Comparison of ENCODE assay signal across 13 cellular contexts in the genomic region with DNA sequence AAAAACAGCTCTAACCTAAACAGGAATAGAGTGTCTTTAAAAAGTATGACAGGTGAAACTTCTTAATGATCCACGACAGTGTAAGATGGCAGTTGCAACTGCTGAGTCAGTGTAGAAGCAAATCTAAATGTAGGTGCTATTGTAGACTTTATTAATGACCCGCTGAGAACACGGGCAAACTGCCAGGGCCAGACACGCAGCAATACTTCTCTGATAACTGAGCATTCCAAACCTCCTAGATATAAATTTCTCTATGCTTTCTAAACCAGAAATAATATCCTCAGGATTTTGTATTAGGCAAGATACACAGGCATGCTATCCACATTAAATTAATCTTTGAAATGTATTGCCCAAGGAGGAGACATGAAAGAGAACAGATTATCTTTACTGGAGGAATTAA.
A peak's percentile ranks its signal among the peaks of the same experiment; 100 is the strongest.
DNase-seq lines count a peak whose midpoint lies in the region; ATAC-seq and TF ChIP-seq lines count a peak whose summit lies in the region.
"Had no signal": no experiment of that assay in that cellular context is flagged by ENCODE, and none has a peak within 500 bp of the region (broad histone marks: within the 10 kb centered on the region; RNA-seq: fewer than 3 reads in every experiment).

No MANE protein-coding gene starts in this region.

- no peak for ATAC-seq in GM18520 (IDR thresholded peaks at IDR 0.05; ENCODE audit: unreplicated experiment)
- ATAC-seq: GM12878 had no signal

- TF ChIP-seq EP300 in Ishikawa (IDR thresholded peaks at IDR 0.05; ENCODE audit: borderline replicate concordance), result no peak

- TF ChIP-seq CTCF in fibroblast of pulmonary artery (IDR thresholded peaks at IDR 0.05; ENCODE audit: low read length, missing control alignments) (no peak), foreskin fibroblast (IDR thresholded peaks at IDR 0.05; ENCODE audit: low read depth, low read length) (no peak)

- no peak for TF ChIP-seq RAD21 in Ishikawa (IDR thresholded peaks at IDR 0.05; ENCODE audit: low read depth)

- H3K4me3 ChIP-seq in fibroblast of pulmonary artery (replicated peaks; ENCODE audit: low read depth, low read length) (no peak overlapping the region), foreskin fibroblast (ENCODE audit: low read depth in 1 of 2, low read length in 2 of 2) (no peak overlapping the region)
- H3K4me3 ChIP-seq: GM12878 had no signal

- DNase-seq in COLO668 (lab: John Stamatoyannopoulos, UW; ENCODE audit: unreplicated experiment) (peak; percentile 63), NCI-H510A (lab: John Stamatoyannopoulos, UW) (peak; percentile 8), fibroblast of pulmonary artery (ENCODE audit: low read depth) (peak; percentile 29), foreskin fibroblast (no peak), medulla oblongata (ENCODE audit: extremely low spot score) (no peak)
- no peak for DNase-seq in activated CD8-positive, alpha-beta memory T cell treated with anti-CD3 and anti-CD28 coated beads, Interleukin-2, amount 50 U/mL, for 4 hours
- DNase-seq: activated CD4-positive, alpha-beta T cell treated with anti-CD3 and anti-CD28 coated beads for 4 hours; activated T-cell treated with anti-CD3 and anti-CD28 coated beads, Interleukin-2, amount 50 U/mL, for 1 hour; HFFc6; NCI-H524 had no signal

TF ChIP-seq in Ishikawa, 13 proteins besides CTCF, POLR2A, EP300 and RAD21:
- TF ChIP-seq TAF1 (IDR thresholded peaks at IDR 0.05; ENCODE audit: low read depth) (no peak), YY1 (IDR thresholded peaks at IDR 0.05; ENCODE audit: low read depth) (no peak), ZBTB7A (IDR thresholded peaks at IDR 0.05; ENCODE audit: low read depth) (no peak), NFIC (IDR thresholded peaks at IDR 0.05) (peak; percentile 71), USF1 (IDR thresholded peaks at IDR 0.05) (no peak), MAX (IDR thresholded peaks at IDR 0.05) (no peak)
- TF ChIP-seq, protein P1, sequence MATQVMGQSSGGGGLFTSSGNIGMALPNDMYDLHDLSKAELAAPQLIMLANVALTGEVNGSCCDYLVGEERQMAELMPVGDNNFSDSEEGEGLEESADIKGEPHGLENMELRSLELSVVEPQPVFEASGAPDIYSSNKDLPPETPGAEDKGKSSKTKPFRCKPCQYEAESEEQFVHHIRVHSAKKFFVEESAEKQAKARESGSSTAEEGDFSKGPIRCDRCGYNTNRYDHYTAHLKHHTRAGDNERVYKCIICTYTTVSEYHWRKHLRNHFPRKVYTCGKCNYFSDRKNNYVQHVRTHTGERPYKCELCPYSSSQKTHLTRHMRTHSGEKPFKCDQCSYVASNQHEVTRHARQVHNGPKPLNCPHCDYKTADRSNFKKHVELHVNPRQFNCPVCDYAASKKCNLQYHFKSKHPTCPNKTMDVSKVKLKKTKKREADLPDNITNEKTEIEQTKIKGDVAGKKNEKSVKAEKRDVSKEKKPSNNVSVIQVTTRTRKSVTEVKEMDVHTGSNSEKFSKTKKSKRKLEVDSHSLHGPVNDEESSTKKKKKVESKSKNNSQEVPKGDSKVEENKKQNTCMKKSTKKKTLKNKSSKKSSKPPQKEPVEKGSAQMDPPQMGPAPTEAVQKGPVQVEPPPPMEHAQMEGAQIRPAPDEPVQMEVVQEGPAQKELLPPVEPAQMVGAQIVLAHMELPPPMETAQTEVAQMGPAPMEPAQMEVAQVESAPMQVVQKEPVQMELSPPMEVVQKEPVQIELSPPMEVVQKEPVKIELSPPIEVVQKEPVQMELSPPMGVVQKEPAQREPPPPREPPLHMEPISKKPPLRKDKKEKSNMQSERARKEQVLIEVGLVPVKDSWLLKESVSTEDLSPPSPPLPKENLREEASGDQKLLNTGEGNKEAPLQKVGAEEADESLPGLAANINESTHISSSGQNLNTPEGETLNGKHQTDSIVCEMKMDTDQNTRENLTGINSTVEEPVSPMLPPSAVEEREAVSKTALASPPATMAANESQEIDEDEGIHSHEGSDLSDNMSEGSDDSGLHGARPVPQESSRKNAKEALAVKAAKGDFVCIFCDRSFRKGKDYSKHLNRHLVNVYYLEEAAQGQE (IDR thresholded peaks at IDR 0.05; ENCODE audit: low read depth), result no peak

Comparison
In these comparisons a context has a peak if more than half of its experiments do, and no peak if none do; other contexts are left out.
1. DNase-seq: peak in COLO668 (single experiment), NCI-H510A (single experiment) and fibroblast of pulmonary artery (single experiment); none in foreskin fibroblast (0 of 2), activated CD8-positive, alpha-beta memory T cell treated with anti-CD3 and anti-CD28 coated beads, Interleukin-2, amount 50 U/mL, for 4 hours (single experiment) and medulla oblongata (single experiment).